Comparison of ENCODE assay signal across 8 cellular contexts in genomic region chr11:8688414-8689362, GRCh38. TPM values are rescaled to one million over a fixed set of nuclear protein-coding genes. Genes with fewer than 3 reads are reported as not detected.
DNase-seq lines count a peak whose midpoint lies in the region; ATAC-seq and TF ChIP-seq lines count a peak whose summit lies in the region.

No MANE protein-coding gene starts in this region.

- H3K4me3 ChIP-seq in right cardiac atrium (ENCODE audit: low read length) (peak overlapping the region; percentile 79), uterus (peak overlapping the region; percentile 47 to 53)

- peak overlapping the region; percentile 96 for H3K27ac Mint-ChIP-seq in T-helper 1 cell treated with Interleukin-12 subunit alpha and Interleukin-12 subunit beta and Interleukin-4 antibody, amounts not matched to agents 30 μg/mL and 1 μg/mL, for 36 hours

- peaks cover 53% of the 10 kb centered on the region for H3K36me3 Mint-ChIP-seq in T-helper 1 cell treated with Interleukin-12 subunit alpha and Interleukin-12 subunit beta and Interleukin-4 antibody, amounts not matched to agents 30 μg/mL and 1 μg/mL, for 36 hours (ENCODE audit: low read depth)

- TF ChIP-seq POLR2A in GM15510 (IDR thresholded peaks at IDR 0.05; ENCODE audit: borderline replicate concordance, extremely low read depth, insufficient read length), result peak; percentile 96
- peak in 1 of 2 donors; percentile 53 for TF ChIP-seq POLR2A in uterus (IDR thresholded peaks at IDR 0.05)

- H3K9me3 ChIP-seq in right cardiac atrium (ENCODE audit: control insufficient read depth, low read length) (no peaks in the 10 kb centered on the region), uterus (no peaks in the 10 kb centered on the region)

- H3K27ac ChIP-seq in right cardiac atrium (ENCODE audit: low read length) (peak overlapping the region; percentile 95), uterus (peak overlapping the region; percentile 78 to 84)

- H3K4me1 ChIP-seq in right cardiac atrium (ENCODE audit: control insufficient read depth, insufficient read depth, low read length), result peaks cover 4% of the 10 kb centered on the region
- peaks cover 0 to 19% of the 10 kb centered on the region in 2 donors for H3K4me1 ChIP-seq in uterus

- ATAC-seq in HG02870 (IDR thresholded peaks at IDR 0.05; ENCODE audit: unreplicated experiment), result peak; percentile 94
- ATAC-seq in right cardiac atrium, result peak; percentile 97 to 99

- no peaks in the 10 kb centered on the region for H3K27me3 ChIP-seq in right cardiac atrium (ENCODE audit: control insufficient read depth, insufficient read depth)
- H3K27me3 ChIP-seq in uterus, result no peaks in the 10 kb centered on the region

- H3K9me3 Mint-ChIP-seq in T-helper 1 cell treated with Interleukin-12 subunit alpha and Interleukin-12 subunit beta and Interleukin-4 antibody, amounts not matched to agents 30 μg/mL and 1 μg/mL, for 36 hours, result no peaks in the 10 kb centered on the region

- peak in 3 of 4 experiments; percentile 25 to 44 (median 32) for TF ChIP-seq CTCF in uterus (IDR thresholded peaks at IDR 0.05)

- DNase-seq in NCI-H146 (lab: John Stamatoyannopoulos, UW) (peak; percentile 99), anterior cingulate cortex (lab: John Stamatoyannopoulos, UW) (peak; percentile 65 to 97 (median 93)), right cardiac atrium (peak; percentile 96 to 98 (median 98)), pulmonary artery endothelial cell (ENCODE audit: low read depth, low spot score) (peak; percentile 76), uterus (peak; percentile 94 to 96)

- H3K27me3 Mint-ChIP-seq in T-helper 1 cell treated with Interleukin-12 subunit alpha and Interleukin-12 subunit beta and Interleukin-4 antibody, amounts not matched to agents 30 μg/mL and 1 μg/mL, for 36 hours (ENCODE audit: low read depth), result no peaks in the 10 kb centered on the region

- H3K36me3 ChIP-seq in uterus, result no peaks in the 10 kb centered on the region

- WGBS in right cardiac atrium, result 3% methylated on average over 56 of the region's 56 CpGs

- peak overlapping the region; percentile 95 for H3K4me3 Mint-ChIP-seq in T-helper 1 cell treated with Interleukin-12 subunit alpha and Interleukin-12 subunit beta and Interleukin-4 antibody, amounts not matched to agents 30 μg/mL and 1 μg/mL, for 36 hours

- intact Hi-C loops in right cardiac atrium (cut with DNase I) (loop anchor here in 3 of 4 donors (2.0 to 5.0 kb wide), 3 partner anchors 119 to 274 kb away; partner anchors contain the start of gene TMEM9B (in 1 of the 3)), uterus (cut with DNase I; ENCODE audit: low total_unique reads) (loop anchor here (10.0 kb wide), 1 partner anchor 126 kb away; a partner anchor contains a TSS)

- H3K4me1 Mint-ChIP-seq in T-helper 1 cell treated with Interleukin-12 subunit alpha and Interleukin-12 subunit beta and Interleukin-4 antibody, amounts not matched to agents 30 μg/mL and 1 μg/mL, for 36 hours (ENCODE audit: low read depth), result peaks cover 44% of the 10 kb centered on the region

RNA-seq across cellular contexts. Expression of gene RPL27A, which starts 6.1 kb away (rescaled TPM):
- total RNA-seq in right cardiac atrium (100 to 1,000 TPM; 519 to 805 (median 620) TPM), pulmonary artery endothelial cell (660 and 1,292 TPM in 2 replicates), uterus (1,000 to 10,000 TPM in 2 of 4 donors, 100 to 1,000 TPM in 2; 505 to 3,151 (median 1,895) TPM)
- 1,811 TPM for polyA plus RNA-seq in right cardiac atrium

RNA-seq across cellular contexts. Expression of gene TRIM66, which starts 6.2 kb away (rescaled TPM):
- total RNA-seq in right cardiac atrium, result 1 to 10 TPM; 2.0 to 3.6 (median 2.9) TPM
- polyA plus RNA-seq in right cardiac atrium, result 1.6 TPM
- total RNA-seq in pulmonary artery endothelial cell, result 5.7 and 7.3 TPM in 2 replicates
- 10 to 100 TPM in 2 of 4 donors, 1 to 10 TPM in 2; 7.4 to 18.2 (median 10.5) TPM for total RNA-seq in uterus

Comparison
In these comparisons a context has a peak if more than half of its experiments do, and no peak if none do; other contexts are left out.
1. Peak in every context shown above with its lines: DNase-seq, ATAC-seq, H3K4me3 ChIP-seq and H3K27ac ChIP-seq.